In the genomic region with DNA sequence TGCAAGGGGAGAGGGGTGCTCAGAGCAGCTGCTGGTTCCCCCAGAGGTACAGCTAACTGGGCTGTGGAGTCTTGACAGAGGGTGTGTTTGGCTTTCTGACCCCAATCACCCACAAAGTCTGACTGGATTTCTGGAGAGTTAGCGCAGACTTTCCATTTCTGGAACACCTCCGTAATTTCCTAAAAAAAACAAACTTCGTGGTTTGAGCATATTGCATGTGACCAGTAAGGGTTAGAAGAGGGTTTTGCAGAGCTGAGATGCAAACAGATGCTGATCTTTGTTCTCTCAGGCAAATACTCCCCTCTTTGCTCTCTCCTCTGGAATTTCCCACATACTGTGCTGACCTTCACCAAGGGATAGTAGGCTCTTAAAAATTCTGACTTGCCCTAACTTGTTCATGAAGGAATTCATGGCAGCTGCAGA, we compare ENCODE assay signal across 14 cellular contexts. TPM values are rescaled to one million over a fixed set of nuclear protein-coding genes. Genes with fewer than 3 reads are reported as not detected.
DNase-seq lines count a peak whose midpoint lies in the region; ATAC-seq, FAIRE-seq and TF ChIP-seq lines count a peak whose summit lies in the region.
"Had no signal": no experiment of that assay in that cellular context is flagged by ENCODE, and none has a peak within 500 bp of the region (broad histone marks: within the 10 kb centered on the region; RNA-seq: fewer than 3 reads in every experiment).

No MANE protein-coding gene starts in this region.

- in situ Hi-C loops in brain microvascular endothelial cell (cut with HindIII; ENCODE audit: low pct_ligation_motif_present, low sequenced_read_pairs) = no loop called here

- H3K27ac ChIP-seq in brain microvascular endothelial cell = peak overlapping the region; percentile 52
- H3K27ac ChIP-seq: neural progenitor cell had no signal

- no peak for TF ChIP-seq CTCF in brain microvascular endothelial cell (IDR thresholded peaks at IDR 0.05; ENCODE audit: low read depth, low read length, missing control alignments)
- no peak for TF ChIP-seq CTCF in D721Med (IDR thresholded peaks at IDR 0.05; ENCODE audit: insufficient read depth, missing control alignments)

- no peak overlapping the region for H3K27ac Mint-ChIP-seq in activated naive CD4-positive, alpha-beta T cell treated with anti-CD3 and anti-CD28 coated beads, Interleukin-2, amount 50 U/mL, for 72 hours
- H3K27ac Mint-ChIP-seq: activated naive CD4-positive, alpha-beta T cell treated with anti-CD3 and anti-CD28 coated beads, Interleukin-2, amount 50 U/mL, for 24 hours; neural progenitor cell had no signal

- DNase-seq in HS-5 (ENCODE audit: low read depth) (peak; percentile 19), brain microvascular endothelial cell (peak; percentile 36), glomerular visceral epithelial cell (ENCODE audit: extremely low spot score) (peak; percentile 29), stromal cell of bone marrow (ENCODE audit: low read depth) (peak; percentile 36), D721Med (ENCODE audit: insufficient read length, low spot score) (no peak)
- DNase-seq in activated naive CD4-positive, alpha-beta T cell treated with anti-CD3 and anti-CD28 coated beads, Interleukin-2, amount 50 U/mL, for 72 hours (ENCODE audit: low spot score in 2 of 2) = no peak
- DNase-seq: cortex of kidney, Kasumi-1, left colon, SK-N-SH had no signal

- no peaks in the 10 kb centered on the region for H3K27me3 ChIP-seq in brain microvascular endothelial cell (replicated peaks)
- H3K27me3 ChIP-seq: neural progenitor cell had no signal

- ATAC-seq in activated naive CD4-positive, alpha-beta T cell treated with anti-CD3 and anti-CD28 coated beads, Interleukin-2, amount 50 U/mL, for 72 hours = no peak
- ATAC-seq in HG02852 (IDR thresholded peaks at IDR 0.05; ENCODE audit: unreplicated experiment) = no peak
- ATAC-seq: left colon had no signal

- no peak for FAIRE-seq in D721Med (lab: Jason Lieb, UNC)

- no peaks in the 10 kb centered on the region for H3K36me3 ChIP-seq in brain microvascular endothelial cell (replicated peaks)
- H3K36me3 ChIP-seq: neural progenitor cell had no signal

- H3K4me3 ChIP-seq in brain microvascular endothelial cell (ENCODE audit: low read depth, low read length) = no peak overlapping the region
- H3K4me3 ChIP-seq: neural progenitor cell, skin epidermis had no signal

- peaks cover 0 to 8% of the 10 kb centered on the region in 2 donors for H3K9me3 Mint-ChIP-seq in activated naive CD4-positive, alpha-beta T cell treated with anti-CD3 and anti-CD28 coated beads, Interleukin-2, amount 50 U/mL, for 72 hours
- H3K9me3 Mint-ChIP-seq: activated naive CD4-positive, alpha-beta T cell treated with anti-CD3 and anti-CD28 coated beads, Interleukin-2, amount 50 U/mL, for 24 hours; neural progenitor cell had no signal

- no peaks in the 10 kb centered on the region for H3K36me3 Mint-ChIP-seq in activated naive CD4-positive, alpha-beta T cell treated with anti-CD3 and anti-CD28 coated beads, Interleukin-2, amount 50 U/mL, for 72 hours
- H3K36me3 Mint-ChIP-seq: activated naive CD4-positive, alpha-beta T cell treated with anti-CD3 and anti-CD28 coated beads, Interleukin-2, amount 50 U/mL, for 24 hours; neural progenitor cell had no signal

RNA-seq across cellular contexts. Expression of gene TMEM247, which starts 44.5 kb away (rescaled TPM):
- not detected for total RNA-seq in activated naive CD4-positive, alpha-beta T cell treated with anti-CD3 and anti-CD28 coated beads, Interleukin-2, amount 50 U/mL, for 72 hours
- total RNA-seq: left colon had no signal

Comparison
In these comparisons a context has a peak if more than half of its experiments do, and no peak if none do; other contexts are left out.
1. DNase-seq: peak in HS-5 (single experiment), brain microvascular endothelial cell (single experiment), glomerular visceral epithelial cell (single experiment) and stromal cell of bone marrow (single experiment); none in activated naive CD4-positive, alpha-beta T cell treated with anti-CD3 and anti-CD28 coated beads, Interleukin-2, amount 50 U/mL, for 72 hours (0 of 2) and D721Med (single experiment).